8 cellular contexts compared by ENCODE assay signal in genomic region chr19:18280247-18281081, GRCh38. TPM values are rescaled to one million over a fixed set of nuclear protein-coding genes. Genes with fewer than 3 reads are reported as not detected.
DNase-seq lines count a peak whose midpoint lies in the region; ATAC-seq, FAIRE-seq and TF ChIP-seq lines count a peak whose summit lies in the region.

No MANE protein-coding gene starts in this region.

- H3K4me3 Mint-ChIP-seq in activated T-helper 17 cell treated with anti-CD3 and anti-CD28 coated beads, Interleukin-2, amount 50 U/mL, for 72 hours: peak overlapping the region; percentile 95
- peak overlapping the region; percentile 91 to 99 (median 95) for H3K4me3 Mint-ChIP-seq in naive thymus-derived CD4-positive, alpha-beta T cell

- H3K27me3 Mint-ChIP-seq in activated T-helper 17 cell treated with anti-CD3 and anti-CD28 coated beads, Interleukin-2, amount 50 U/mL, for 72 hours: no peaks in the 10 kb centered on the region
- peaks cover 0 to 9% (median 0%) of the 10 kb centered on the region in 5 donors for H3K27me3 Mint-ChIP-seq in naive thymus-derived CD4-positive, alpha-beta T cell

- DNase-seq in A549 (ENCODE audit: low read depth in 1 of 2, low spot score in 1 of 2) (peak; percentile 48 to 76), GM18507 (ENCODE audit: extremely low spot score, insufficient read length, low read depth) (no peak), HUDEP-2 (lab: John Stamatoyannopoulos, UW; ENCODE audit: unreplicated experiment in 76 of 76) (peak in 65 of 76 experiments; percentile 21 to 86 (median 71)), PC-9 (peak; percentile 72 to 78), fibroblast of lung (ENCODE audit: low read depth in 2 of 2) (peak; percentile 69 to 82), stomach (peak; percentile 84)
- peak; percentile 74 to 90 (median 85) for DNase-seq in naive thymus-derived CD4-positive, alpha-beta T cell

- TF ChIP-seq POLR2A in A549 (IDR thresholded peaks at IDR 0.05; ENCODE audit: low read length): peak; percentile 37; the same call in 1 of the 2 replicates
- peak in 2 of 4 donors; percentile 76 to 89 for TF ChIP-seq POLR2A in stomach (IDR thresholded peaks at IDR 0.05)

- no peak for TF ChIP-seq CTCF in A549 (IDR thresholded peaks at IDR 0.05)
- TF ChIP-seq CTCF in PC-9 (conservative IDR thresholded peaks at IDR 0.05): no peak
- TF ChIP-seq CTCF in fibroblast of lung (conservative IDR thresholded peaks at IDR 0.05 in 1 of 2, IDR thresholded peaks at IDR 0.05 in 1 of 2; ENCODE audit: low read depth in 1 of 2, low read length in 2 of 2): no peak
- no peak for TF ChIP-seq CTCF in stomach (IDR thresholded peaks at IDR 0.05)

- H3K36me3 ChIP-seq in PC-9 (ENCODE audit: low read depth) (peaks cover 5% of the 10 kb centered on the region; the same call in 1 of the 2 replicates), fibroblast of lung (ENCODE audit: control insufficient read depth, insufficient read depth, low read length) (peaks cover 11% of the 10 kb centered on the region), stomach (peaks cover 8 to 33% (median 21%) of the 10 kb centered on the region in 4 donors)
- H3K36me3 ChIP-seq in naive thymus-derived CD4-positive, alpha-beta T cell (ENCODE audit: control insufficient read depth in 2 of 3, insufficient read depth in 3 of 3, low read length in 3 of 3): peaks cover 0 to 35% (median 4%) of the 10 kb centered on the region in 3 experiments

- POLR2A ChIA-PET in A549 (lab: Yijun Ruan, JAX) (interaction anchor here (0.6 to 5.8 kb wide), 18 partner anchors 9 to 564 kb away, joined by 3 to 235 read pairs (median 7); partner anchors contain the start of genes GDF15, LSM4, RAB3A and SSBP4), PC-9 (lab: Charles Lee; ENCODE audit: unreplicated experiment) (interaction anchor here (0.6 to 2.4 kb wide), 12 partner anchors 12 to 212 kb away, joined by 3 to 85 read pairs (median 12); partner anchors contain the start of genes GDF15 and LSM4)
- POLR2A ChIA-PET in naive thymus-derived CD4-positive, alpha-beta T cell (lab: Charles Lee): interaction anchor here (0.6 to 10.5 kb wide), 36 partner anchors 11 to 1588 kb away, joined by 3 to 757 read pairs (median 6); partner anchors contain the start of genes ARRDC2, IFI30, LSM4 and MPV17L2

- no peak for TF ChIP-seq EP300 in A549 (IDR thresholded peaks at IDR 0.05)
- TF ChIP-seq EP300 in stomach (IDR thresholded peaks at IDR 0.05): no peak

- H3K36me3 Mint-ChIP-seq in activated T-helper 17 cell treated with anti-CD3 and anti-CD28 coated beads, Interleukin-2, amount 50 U/mL, for 72 hours (ENCODE audit: low read depth): peaks cover 55% of the 10 kb centered on the region
- peaks cover 0 to 30% (median 8%) of the 10 kb centered on the region in 5 donors for H3K36me3 Mint-ChIP-seq in naive thymus-derived CD4-positive, alpha-beta T cell

- no peak for TF ChIP-seq RAD21 in A549 (conservative IDR thresholded peaks at IDR 0.05 in 1 of 2, IDR thresholded peaks at IDR 0.05 in 1 of 2)

- H3K9me2 ChIP-seq in PC-9 (ENCODE audit: insufficient read depth): no peaks in the 10 kb centered on the region

- no peaks in the 10 kb centered on the region for H3K27me3 ChIP-seq in PC-9 (ENCODE audit: insufficient read depth, low read depth)
- H3K27me3 ChIP-seq in fibroblast of lung (ENCODE audit: control insufficient read depth, insufficient read depth, low read length): no peaks in the 10 kb centered on the region
- H3K27me3 ChIP-seq in naive thymus-derived CD4-positive, alpha-beta T cell (ENCODE audit: control insufficient read depth in 2 of 2, insufficient read depth in 2 of 2, low read length in 2 of 2): no peaks in the 10 kb centered on the region
- H3K27me3 ChIP-seq in stomach: no peaks in the 10 kb centered on the region

- intact Hi-C loops in PC-9 (cut with micrococcal nuclease; ENCODE audit: unreplicated experiment) (loop anchor here (1.0 kb wide), 1 partner anchor 24 kb away; no protein-coding TSS in a partner anchor), stomach (cut with DNase I; ENCODE audit: low total_unique reads) (no loop called here)
- intact Hi-C loops in naive thymus-derived CD4-positive, alpha-beta T cell (cut with micrococcal nuclease): loop anchor here (1.0 to 2.0 kb wide), 5 partner anchors 10 to 128 kb away; no protein-coding TSS in a partner anchor

- H3K9me3 Mint-ChIP-seq in activated T-helper 17 cell treated with anti-CD3 and anti-CD28 coated beads, Interleukin-2, amount 50 U/mL, for 72 hours: no peaks in the 10 kb centered on the region
- H3K9me3 Mint-ChIP-seq in naive thymus-derived CD4-positive, alpha-beta T cell: peaks cover 0 to 37% (median 0%) of the 10 kb centered on the region in 11 donors

- H3K4me3 ChIP-seq in A549: peak overlapping the region; percentile 97
- H3K4me3 ChIP-seq in PC-9: peak overlapping the region; percentile 90
- peak overlapping the region; percentile 85 to 95 (median 92) for H3K4me3 ChIP-seq in fibroblast of lung (replicated peaks in 1 of 4; ENCODE audit: control extremely low read depth in 1 of 4, insufficient read depth in 1 of 4, low read depth in 3 of 4, low read length in 4 of 4)
- peak overlapping the region; percentile 91 for H3K4me3 ChIP-seq in naive thymus-derived CD4-positive, alpha-beta T cell (ENCODE audit: low read length)
- H3K4me3 ChIP-seq in stomach: peak overlapping the region; percentile 68 to 98 (median 90)

- H3K4me2 ChIP-seq in A549 (peak overlapping the region; percentile 86), PC-9 (peak overlapping the region; percentile 83), fibroblast of lung (ENCODE audit: extremely low read depth, insufficient read depth, low read length) (peak overlapping the region; percentile 29)

- no CpG with 5 or more reads among the region's 111 CpGs for WGBS in A549 (ENCODE audit: missing lambda C conversion rate)
- WGBS in stomach, 5 donors: 0 to 1% (median 0%) methylated on average over 1 to 108 of the region's 111 CpGs

- peak overlapping the region; percentile 100 for H3K27ac Mint-ChIP-seq in activated T-helper 17 cell treated with anti-CD3 and anti-CD28 coated beads, Interleukin-2, amount 50 U/mL, for 72 hours
- H3K27ac Mint-ChIP-seq in naive thymus-derived CD4-positive, alpha-beta T cell: peak overlapping the region; percentile 96 to 99 (median 98)

- no peaks in the 10 kb centered on the region for H3K9me3 ChIP-seq in A549
- no peaks in the 10 kb centered on the region for H3K9me3 ChIP-seq in PC-9 (ENCODE audit: insufficient read depth, low read depth)
- H3K9me3 ChIP-seq in fibroblast of lung (ENCODE audit: control insufficient read depth, insufficient read depth, low read depth, low read length): no peaks in the 10 kb centered on the region
- H3K9me3 ChIP-seq in naive thymus-derived CD4-positive, alpha-beta T cell (ENCODE audit: control insufficient read depth in 2 of 3, low read length in 3 of 3): no peaks in the 10 kb centered on the region
- H3K9me3 ChIP-seq in stomach: no peaks in the 10 kb centered on the region

- H3K27ac ChIP-seq in A549 (peak overlapping the region; percentile 95 to 99), PC-9 (peak overlapping the region; percentile 90), fibroblast of lung (ENCODE audit: insufficient read depth, low read length) (peak overlapping the region; percentile 97), stomach (peak overlapping the region; percentile 98 to 100 (median 100))
- H3K27ac ChIP-seq in naive thymus-derived CD4-positive, alpha-beta T cell (ENCODE audit: low read depth, low read length): peak overlapping the region; percentile 100

- peak overlapping the region; percentile 99 for H3K9ac ChIP-seq in fibroblast of lung (ENCODE audit: insufficient read depth, low read length)

- H3K4me1 Mint-ChIP-seq in activated T-helper 17 cell treated with anti-CD3 and anti-CD28 coated beads, Interleukin-2, amount 50 U/mL, for 72 hours: peaks cover 26% of the 10 kb centered on the region
- peaks cover 26 to 52% (median 46%) of the 10 kb centered on the region in 7 donors for H3K4me1 Mint-ChIP-seq in naive thymus-derived CD4-positive, alpha-beta T cell

- peaks cover 57% of the 10 kb centered on the region for H3F3A ChIP-seq in PC-9 (ENCODE audit: insufficient read depth, low read depth)

- H2AFZ ChIP-seq in PC-9: no peak overlapping the region
- H2AFZ ChIP-seq in fibroblast of lung (ENCODE audit: low read length): no peak overlapping the region

- H3K79me2 ChIP-seq in PC-9 (ENCODE audit: low read depth): peaks cover 54% of the 10 kb centered on the region
- H3K79me2 ChIP-seq in fibroblast of lung (ENCODE audit: control insufficient read depth, insufficient read depth, low read length): peaks cover 44% of the 10 kb centered on the region

- H4K20me1 ChIP-seq in PC-9 (ENCODE audit: insufficient read depth) (peaks cover 25% of the 10 kb centered on the region), fibroblast of lung (ENCODE audit: control insufficient read depth, extremely low read depth, insufficient read depth, low read length) (no peaks in the 10 kb centered on the region)

- BruUV-seq in PC-9 (replicated peaks; lab: Mats Ljungman, UMichigan): no TSS peak

- peak; percentile 9 to 33; a peak in 5 of 6 replicates for ATAC-seq in A549
- peak; percentile 13 for ATAC-seq in activated T-helper 17 cell treated with anti-CD3 and anti-CD28 coated beads, Interleukin-2, amount 50 U/mL, for 72 hours (replicated peaks)
- ATAC-seq in naive thymus-derived CD4-positive, alpha-beta T cell: peak; percentile 2

- H3K4me1 ChIP-seq in A549 (peaks cover 35% of the 10 kb centered on the region), PC-9 (replicated peaks; ENCODE audit: insufficient read depth) (peaks cover 26% of the 10 kb centered on the region), fibroblast of lung (ENCODE audit: control insufficient read depth, extremely low read depth, insufficient read depth, low read length) (peaks cover 24% of the 10 kb centered on the region), stomach (peaks cover 47 to 66% (median 59%) of the 10 kb centered on the region in 4 donors)
- H3K4me1 ChIP-seq in naive thymus-derived CD4-positive, alpha-beta T cell (ENCODE audit: control insufficient read depth in 2 of 2, insufficient read depth in 2 of 2, low read length in 2 of 2): peaks cover 28 to 50% of the 10 kb centered on the region in 2 donors

- FAIRE-seq in A549 (lab: Jason Lieb, UNC) (no peak), GM18507 (lab: Jason Lieb, UNC) (peak; percentile 49)

- CTCF ChIA-PET in A549 (lab: Yijun Ruan, JAX): interaction anchor here (0.6 to 10.2 kb wide), 21 partner anchors 11 to 139 kb away, joined by 3 to 158 read pairs (median 6); partner anchors contain the start of genes LSM4, MPV17L2 and SSBP4
- CTCF ChIA-PET in PC-9 (lab: Charles Lee): interaction anchor here (0.7 to 2.9 kb wide), 4 partner anchors 26 to 107 kb away, joined by 4 to 46 read pairs (median 6); partner anchors contain the start of gene RAB3A
- CTCF ChIA-PET in naive thymus-derived CD4-positive, alpha-beta T cell (lab: Charles Lee): interaction anchor here (0.6 to 7.8 kb wide), 17 partner anchors 13 to 129 kb away, joined by 3 to 266 read pairs (median 7); partner anchors contain the start of genes LSM4 and PGPEP1

RNA-seq across cellular contexts. Expression of gene JUND, which starts 1.0 kb away (rescaled TPM):
- 52.9 and 68.9 TPM in 2 replicates for polyA plus RNA-seq in A549 (2011; rRNA removed)
- 96.0 and 202 TPM in 2 replicates for polyA plus RNA-seq in A549 (2012; cell fraction: cytosol; rRNA removed)
- 69.5 and 147 TPM in 2 replicates for polyA plus RNA-seq in A549 (2012; cell fraction: nucleus; rRNA removed)
- polyA plus RNA-seq in A549 (2017; fragmentation: RNase III; extraction: RNeasy Plus Mini Kit Qiagen cat#74134 plus additional on column Dnase treatment): 52.6 to 70.4 TPM (median 65.1 TPM) in 3 replicates
- polyA minus RNA-seq in A549 (2011; rRNA and poly(A)+ RNA removed): 23.0 and 35.5 TPM in 2 replicates
- total RNA-seq in PC-9 (2021): 115 and 150 TPM in 2 replicates
- 100 to 1,000 TPM; 177 to 324 TPM for total RNA-seq in activated T-helper 17 cell treated with anti-CD3 and anti-CD28 coated beads, Interleukin-2, amount 50 U/mL, for 72 hours
- 149 and 166 TPM in 2 replicates for total RNA-seq in fibroblast of lung
- polyA plus RNA-seq in fibroblast of lung: 47.6 and 65.8 TPM in 2 replicates
- 92.1 and 103 TPM in 2 replicates for polyA plus RNA-seq in fibroblast of lung (2012)
- polyA minus RNA-seq in fibroblast of lung (ENCODE audit: low replicate concordance): 15.3 and 34.4 TPM in 2 replicates
- total RNA-seq in naive thymus-derived CD4-positive, alpha-beta T cell: 1,000 to 10,000 TPM in 2 of 5 experiments, 100 to 1,000 TPM in 3; 196 to 1,360 (median 279) TPM
- polyA plus RNA-seq in naive thymus-derived CD4-positive, alpha-beta T cell: 10 to 100 TPM; 29.0 to 67.3 TPM
- 1,000 to 10,000 TPM in 2 of 5 donors, 100 to 1,000 TPM in 3; 118 to 1,659 (median 737) TPM for total RNA-seq in stomach
- 100 to 1,000 TPM in 2 of 3 donors, 10 to 100 TPM in 1; 78.6 to 272 (median 102) TPM for polyA plus RNA-seq in stomach

RNA-seq across cellular contexts. Expression of gene IQCN, which starts 6.2 kb away (rescaled TPM):
- polyA plus RNA-seq in A549 (2011; rRNA removed) (0.34 and 0.63 TPM in 2 replicates), A549 (2017; fragmentation: RNase III; extraction: RNeasy Plus Mini Kit Qiagen cat#74134 plus additional on column Dnase treatment) (0.49 to 0.64 TPM (median 0.50 TPM) in 3 replicates), fibroblast of lung (0.27 and 0.79 TPM in 2 replicates), stomach (1 to 10 TPM; 1.4 to 2.7 (median 2.6) TPM)
- 0.17 and 0.21 TPM in 2 replicates for polyA plus RNA-seq in A549 (2012; cell fraction: cytosol; rRNA removed)
- 2.2 and 2.4 TPM in 2 replicates for polyA plus RNA-seq in A549 (2012; cell fraction: nucleus; rRNA removed)
- polyA minus RNA-seq in A549 (2011; rRNA and poly(A)+ RNA removed): 1.5 and 2.2 TPM in 2 replicates
- total RNA-seq in PC-9 (2021) (5.6 and 7.3 TPM in 2 replicates), fibroblast of lung (0.51 and 0.83 TPM in 2 replicates), stomach (10 to 100 TPM in 1 of 5 donors, 1 to 10 TPM in 3, not detected in 1; 2.4 to 35.7 (median 4.0) TPM)
- 1 to 10 TPM; 1.1 to 1.3 TPM for total RNA-seq in activated T-helper 17 cell treated with anti-CD3 and anti-CD28 coated beads, Interleukin-2, amount 50 U/mL, for 72 hours
- 0.23 and 1.1 TPM in 2 replicates for polyA plus RNA-seq in fibroblast of lung (2012)
- 3.5 and 7.5 TPM in 2 replicates for polyA minus RNA-seq in fibroblast of lung (ENCODE audit: low replicate concordance)
- 10 to 100 TPM in 2 of 5 experiments, 1 to 10 TPM in 3; 4.7 to 28.3 (median 9.1) TPM for total RNA-seq in naive thymus-derived CD4-positive, alpha-beta T cell
- polyA plus RNA-seq in naive thymus-derived CD4-positive, alpha-beta T cell: under 1 TPM; 0.19 to 0.24 TPM

RNA-seq across cellular contexts. Expression of gene LSM4, which starts 42.4 kb away (rescaled TPM):
- polyA plus RNA-seq in A549 (2011; rRNA removed) (106 and 154 TPM in 2 replicates), A549 (2017; fragmentation: RNase III; extraction: RNeasy Plus Mini Kit Qiagen cat#74134 plus additional on column Dnase treatment) (169 to 180 TPM (median 171 TPM) in 3 replicates), fibroblast of lung (50.9 and 97.2 TPM in 2 replicates), stomach (100 to 1,000 TPM; 114 to 181 (median 173) TPM)
- polyA plus RNA-seq in A549 (2012; cell fraction: cytosol; rRNA removed): 311 and 362 TPM in 2 replicates
- 158 and 166 TPM in 2 replicates for polyA plus RNA-seq in A549 (2012; cell fraction: nucleus; rRNA removed)
- polyA minus RNA-seq in A549 (2011; rRNA and poly(A)+ RNA removed): 51.2 and 54.0 TPM in 2 replicates
- total RNA-seq in PC-9 (2021) (291 and 323 TPM in 2 replicates), fibroblast of lung (70.9 and 124 TPM in 2 replicates), stomach (100 to 1,000 TPM in 2 of 5 donors, 10 to 100 TPM in 3; 24.1 to 185 (median 98.6) TPM)
- 100 to 1,000 TPM; 176 to 252 TPM for total RNA-seq in activated T-helper 17 cell treated with anti-CD3 and anti-CD28 coated beads, Interleukin-2, amount 50 U/mL, for 72 hours
- 80.5 and 169 TPM in 2 replicates for polyA plus RNA-seq in fibroblast of lung (2012)
- polyA minus RNA-seq in fibroblast of lung (ENCODE audit: low replicate concordance): 12.9 and 24.4 TPM in 2 replicates
- 100 to 1,000 TPM in 1 of 5 experiments, 10 to 100 TPM in 4; 45.3 to 131 (median 56.2) TPM for total RNA-seq in naive thymus-derived CD4-positive, alpha-beta T cell
- 100 to 1,000 TPM; 123 to 163 TPM for polyA plus RNA-seq in naive thymus-derived CD4-positive, alpha-beta T cell

RNA-seq across cellular contexts. Expression of gene PDE4C, which starts 54.2 kb away (rescaled TPM):
- polyA plus RNA-seq in A549 (2011; rRNA removed) (0.25 and 0.54 TPM in 2 replicates), A549 (2017; fragmentation: RNase III; extraction: RNeasy Plus Mini Kit Qiagen cat#74134 plus additional on column Dnase treatment) (0.34 to 0.65 TPM (median 0.55 TPM) in 3 replicates), fibroblast of lung (0.09 and 0.35 TPM in 2 replicates), stomach (under 1 TPM in 1 of 3 donors, not detected in 2; 0.95 TPM)
- 0.33 and 0.53 TPM in 2 replicates for polyA plus RNA-seq in A549 (2012; cell fraction: cytosol; rRNA removed)
- 2.6 and 3.3 TPM in 2 replicates for polyA plus RNA-seq in A549 (2012; cell fraction: nucleus; rRNA removed)
- 0.21 TPM in 1 of 2 replicates, not detected in the other for polyA minus RNA-seq in A549 (2011; rRNA and poly(A)+ RNA removed)
- total RNA-seq in PC-9 (2021) (2.2 and 3.8 TPM in 2 replicates), fibroblast of lung (1.3 and 2.0 TPM in 2 replicates), stomach (10 to 100 TPM in 3 of 5 donors, 1 to 10 TPM in 1, under 1 TPM in 1; 0.87 to 25.4 (median 11.4) TPM)
- 1 to 10 TPM in 1 of 2 donors, under 1 TPM in 1; 0.95 to 1.4 TPM for total RNA-seq in activated T-helper 17 cell treated with anti-CD3 and anti-CD28 coated beads, Interleukin-2, amount 50 U/mL, for 72 hours
- polyA plus RNA-seq in fibroblast of lung (2012): 0.52 and 1.6 TPM in 2 replicates
- polyA minus RNA-seq in fibroblast of lung (ENCODE audit: low replicate concordance): not detected in 2 replicates
- total RNA-seq in naive thymus-derived CD4-positive, alpha-beta T cell: not detected
- not detected for polyA plus RNA-seq in naive thymus-derived CD4-positive, alpha-beta T cell

RNA-seq across cellular contexts. Expression of gene PGPEP1, which starts 59.9 kb away (rescaled TPM):
- polyA plus RNA-seq in A549 (2011; rRNA removed) (7.1 and 8.6 TPM in 2 replicates), A549 (2017; fragmentation: RNase III; extraction: RNeasy Plus Mini Kit Qiagen cat#74134 plus additional on column Dnase treatment) (4.5 to 5.9 TPM (median 5.3 TPM) in 3 replicates), fibroblast of lung (17.0 and 25.4 TPM in 2 replicates), stomach (10 to 100 TPM in 2 of 3 donors, 1 to 10 TPM in 1; 8.4 to 40.0 (median 31.8) TPM)
- 2.4 and 3.9 TPM in 2 replicates for polyA plus RNA-seq in A549 (2012; cell fraction: cytosol; rRNA removed)
- polyA plus RNA-seq in A549 (2012; cell fraction: nucleus; rRNA removed): 2.9 and 3.5 TPM in 2 replicates
- polyA minus RNA-seq in A549 (2011; rRNA and poly(A)+ RNA removed): 23.2 and 30.1 TPM in 2 replicates
- total RNA-seq in PC-9 (2021) (42.0 and 53.6 TPM in 2 replicates), fibroblast of lung (63.9 and 78.8 TPM in 2 replicates), stomach (10 to 100 TPM in 4 of 5 donors, 1 to 10 TPM in 1; 8.0 to 58.9 (median 22.9) TPM)
- 10 to 100 TPM; 38.9 to 46.0 TPM for total RNA-seq in activated T-helper 17 cell treated with anti-CD3 and anti-CD28 coated beads, Interleukin-2, amount 50 U/mL, for 72 hours
- polyA plus RNA-seq in fibroblast of lung (2012): 17.8 and 24.4 TPM in 2 replicates
- 110 and 120 TPM in 2 replicates for polyA minus RNA-seq in fibroblast of lung (ENCODE audit: low replicate concordance)
- 10 to 100 TPM; 26.6 to 57.1 (median 43.8) TPM for total RNA-seq in naive thymus-derived CD4-positive, alpha-beta T cell
- polyA plus RNA-seq in naive thymus-derived CD4-positive, alpha-beta T cell: 10 to 100 TPM in 1 of 2 donors, 1 to 10 TPM in 1; 9.4 to 11.1 TPM

Comparison
In these comparisons a context has a peak if more than half of its experiments do, and no peak if none do; other contexts are left out.
1. H3K4me2 ChIP-seq: peak in every context shown above with its lines; median percentile 86 in A549; 83 in PC-9; 29 in fibroblast of lung.